In genomic region chr20:8490076-8490830, GRCh38 we compare ENCODE assay signal across 18 cellular contexts.
DNase-seq lines count a peak whose midpoint lies in the region; ATAC-seq and TF ChIP-seq lines count a peak whose summit lies in the region.
"Had no signal": no experiment of that assay in that cellular context is flagged by ENCODE, and none has a peak within 500 bp of the region (broad histone marks: within the 10 kb centered on the region; RNA-seq: fewer than 3 reads in every experiment).

No MANE protein-coding gene starts in this region.

- H3K4me3 Mint-ChIP-seq in activated T-helper 17 cell treated with anti-CD3 and anti-CD28 coated beads, Interleukin-2, amount 50 U/mL, for 72 hours: no peak overlapping the region
- H3K4me3 Mint-ChIP-seq: CD4-positive, alpha-beta memory T cell had no signal

- TF ChIP-seq CTCF in left ventricle myocardium inferior (IDR thresholded peaks at IDR 0.05; ENCODE audit: borderline replicate concordance): no peak

- H3K9ac ChIP-seq in neuronal stem cell (ENCODE audit: low read depth, low read length, poor library complexity): no peak overlapping the region
- H3K9ac ChIP-seq: BLaER1 had no signal

- H3K4me3 ChIP-seq in left ventricle myocardium inferior: no peak overlapping the region
- no peak overlapping the region for H3K4me3 ChIP-seq in right cardiac atrium (ENCODE audit: low read length)
- no peak overlapping the region for H3K4me3 ChIP-seq in neuronal stem cell (ENCODE audit: low read length in 2 of 2)
- H3K4me3 ChIP-seq: A549, BLaER1 had no signal

- H3K27ac ChIP-seq in left ventricle myocardium inferior (replicated peaks) (no peak overlapping the region), right cardiac atrium (ENCODE audit: low read length) (no peak overlapping the region), neuronal stem cell (replicated peaks; ENCODE audit: low read length) (no peak overlapping the region)
- H3K27ac ChIP-seq: A549, BLaER1 had no signal

- no peaks in the 10 kb centered on the region for H3K27me3 Mint-ChIP-seq in activated T-helper 17 cell treated with anti-CD3 and anti-CD28 coated beads, Interleukin-2, amount 50 U/mL, for 72 hours
- H3K27me3 Mint-ChIP-seq: CD4-positive, alpha-beta memory T cell had no signal

- no peak overlapping the region for H2BK120ac ChIP-seq in neuronal stem cell (ENCODE audit: low read depth, low read length)

- H3K79me1 ChIP-seq in neuronal stem cell (ENCODE audit: low read depth, low read length): peaks cover 2% of the 10 kb centered on the region

- peaks cover 4% of the 10 kb centered on the region for H3K9me3 Mint-ChIP-seq in activated T-helper 17 cell treated with anti-CD3 and anti-CD28 coated beads, Interleukin-2, amount 50 U/mL, for 72 hours

- H3K4me2 ChIP-seq in neuronal stem cell (ENCODE audit: insufficient read depth, low read length, poor library complexity, severe bottlenecking): no peak overlapping the region
- H3K4me2 ChIP-seq: A549, BLaER1 had no signal

- H2AK5ac ChIP-seq in neuronal stem cell (ENCODE audit: low read depth, low read length): no peak overlapping the region

- H3K4me1 Mint-ChIP-seq in activated T-helper 17 cell treated with anti-CD3 and anti-CD28 coated beads, Interleukin-2, amount 50 U/mL, for 72 hours: peaks cover 5% of the 10 kb centered on the region

- no peak overlapping the region for H2BK15ac ChIP-seq in neuronal stem cell (ENCODE audit: low read length)

- ATAC-seq in left cardiac atrium (peak; percentile 41 to 42), right cardiac atrium (peak; percentile 47 to 57)
- peak; percentile 74 for ATAC-seq in activated T-helper 17 cell treated with anti-CD3 and anti-CD28 coated beads, Interleukin-2, amount 50 U/mL, for 72 hours (replicated peaks)
- ATAC-seq: A549, Panc1 had no signal

- H3K23ac ChIP-seq in neuronal stem cell (ENCODE audit: low read depth, low read length, poor library complexity): no peak overlapping the region

- H3K36me3 Mint-ChIP-seq in activated T-helper 17 cell treated with anti-CD3 and anti-CD28 coated beads, Interleukin-2, amount 50 U/mL, for 72 hours (ENCODE audit: low read depth): no peaks in the 10 kb centered on the region
- H3K36me3 Mint-ChIP-seq: CD4-positive, alpha-beta memory T cell had no signal

- DNase-seq in left cardiac atrium (no peak), left ventricle myocardium inferior (no peak), right cardiac atrium (peak in 1 of 3 donors; percentile 46), head of caudate nucleus (no peak), glomerular visceral epithelial cell (ENCODE audit: extremely low spot score) (no peak), neuronal stem cell (ENCODE audit: low spot score) (no peak)
- DNase-seq: Calu3; CD4-positive, alpha-beta memory T cell; EL; KG1; NCI-H1436; NCI-H1930; NCI-H2171; NCI-H526 treated with DMSO at 0.1 percent for 48 hours had no signal

- no peak overlapping the region for H2AFZ ChIP-seq in neuronal stem cell (ENCODE audit: low read length)

- no peak overlapping the region for H2BK5ac ChIP-seq in neuronal stem cell (ENCODE audit: low read length)

- H3K4me1 ChIP-seq in left ventricle myocardium inferior (peaks cover 14% of the 10 kb centered on the region), right cardiac atrium (ENCODE audit: control insufficient read depth, insufficient read depth, low read length) (peaks cover 2% of the 10 kb centered on the region), neuronal stem cell (ENCODE audit: control insufficient read depth in 2 of 2, insufficient read depth in 1 of 2, low read depth in 1 of 2, low read length in 2 of 2) (peaks cover 0 to 2% of the 10 kb centered on the region in 2 donors)
- H3K4me1 ChIP-seq: A549 had no signal

- H4K8ac ChIP-seq in neuronal stem cell (ENCODE audit: low read depth, low read length): no peak overlapping the region

- no peak overlapping the region for H3K4ac ChIP-seq in neuronal stem cell (ENCODE audit: low read length)

- H3K14ac ChIP-seq in neuronal stem cell (ENCODE audit: low read length): no peak overlapping the region

- intact Hi-C loops in left cardiac atrium (cut with DNase I) (no loop called here), left ventricle myocardium inferior (cut with micrococcal nuclease) (no loop called here), right cardiac atrium (cut with DNase I) (no loop called here), head of caudate nucleus (cut with DNase I) (no loop called here)

- H3K27me3 ChIP-seq in left ventricle myocardium inferior (ENCODE audit: low read depth) (no peaks in the 10 kb centered on the region), right cardiac atrium (ENCODE audit: control insufficient read depth, insufficient read depth) (no peaks in the 10 kb centered on the region), neuronal stem cell (ENCODE audit: control insufficient read depth in 3 of 3, insufficient read depth in 3 of 3, low read depth in 1 of 3, low read length in 3 of 3) (no peaks in the 10 kb centered on the region)
- H3K27me3 ChIP-seq: BLaER1 had no signal

- H4K91ac ChIP-seq in neuronal stem cell (ENCODE audit: low read depth, low read length, poor library complexity): no peak overlapping the region

- no peaks in the 10 kb centered on the region for H3K36me3 ChIP-seq in left ventricle myocardium inferior
- no peaks in the 10 kb centered on the region for H3K36me3 ChIP-seq in neuronal stem cell (replicated peaks in 1 of 2; ENCODE audit: control insufficient read depth in 2 of 2, insufficient read depth in 2 of 2, low read length in 2 of 2)

- H3K9me3 ChIP-seq in left ventricle myocardium inferior (replicated peaks) (peaks cover 5% of the 10 kb centered on the region), right cardiac atrium (ENCODE audit: control insufficient read depth, low read length) (no peaks in the 10 kb centered on the region), neuronal stem cell (replicated peaks in 1 of 2; ENCODE audit: control insufficient read depth in 2 of 2, insufficient read depth in 1 of 2, low read depth in 1 of 2, low read length in 2 of 2) (no peaks in the 10 kb centered on the region)
- H3K9me3 ChIP-seq: A549 had no signal

- H3K27ac Mint-ChIP-seq in activated T-helper 17 cell treated with anti-CD3 and anti-CD28 coated beads, Interleukin-2, amount 50 U/mL, for 72 hours: no peak overlapping the region
- H3K27ac Mint-ChIP-seq: CD4-positive, alpha-beta memory T cell had no signal

- H3K18ac ChIP-seq in neuronal stem cell (ENCODE audit: low read length): no peak overlapping the region

- H2BK12ac ChIP-seq in neuronal stem cell (ENCODE audit: low read length): no peak overlapping the region

- WGBS in right cardiac atrium: 69% methylated on average over 3 of the region's 3 CpGs
- no CpG with 5 or more reads among the region's 3 CpGs for WGBS in neuronal stem cell (ENCODE audit: extremely low coverage in 2 of 2, insufficient read length in 2 of 2, insufficient replicate concordance in 1 of 2), 2 donors
